Comparison of ENCODE assay signal across 1 cellular context in genomic region chr1:111755321-111756123, GRCh38.
TF ChIP-seq lines count a peak whose summit lies in the region.

DDX20 (plus strand) TSS chr1:111755901; CDS start chr1:111755925, 24 bp downstream.

TF ChIP-seq in K562, 482 proteins besides CTCF, POLR2A, EP300 and RAD21 (continued from another document and continues in another):
- peak; percentile 59; the same call in 1 of the 2 replicates for TF ChIP-seq CC2D1A (IDR thresholded peaks at IDR 0.05)
- peak; percentile 94 for TF ChIP-seq RB1 (IDR thresholded peaks at IDR 0.05; ENCODE audit: low read depth)
- no peak for TF ChIP-seq THRA (IDR thresholded peaks at IDR 0.05)
- peak; percentile 94 for TF ChIP-seq MTA3 (IDR thresholded peaks at IDR 0.05; ENCODE audit: borderline replicate concordance)
- no peak for TF ChIP-seq ZBTB43 (CRISPR knock-in tag; IDR thresholded peaks at IDR 0.05)
- TF ChIP-seq ZNF134 (CRISPR knock-in tag; conservative IDR thresholded peaks at IDR 0.05) = 0 out of 2 replicates have a peak, but pooled peaks have one; percentile 6
- 0 out of 2 replicates have a peak, but pooled peaks have one; percentile 7 for TF ChIP-seq TCFL5 (CRISPR knock-in tag; conservative IDR thresholded peaks at IDR 0.05)
- no peak for TF ChIP-seq SNIP1 (IDR thresholded peaks at IDR 0.05; ENCODE audit: low read depth)
- TF ChIP-seq SIRT6 (IDR thresholded peaks at IDR 0.05; ENCODE audit: low read depth, low read length) = no peak
- peak; percentile 95 for TF ChIP-seq RBFOX2 (IDR thresholded peaks at IDR 0.05; ENCODE audit: low read depth, low read length)
- peak; percentile 6 for TF ChIP-seq RBM25 (IDR thresholded peaks at IDR 0.05; ENCODE audit: low read depth, low read length, severe bottlenecking)
- no peak for TF ChIP-seq ZNF140 (CRISPR knock-in tag; IDR thresholded peaks at IDR 0.05)
- TF ChIP-seq NCOA1 (IDR thresholded peaks at IDR 0.05; ENCODE audit: low read depth) = peak; percentile 14; the same call in 1 of the 2 replicates
- TF ChIP-seq BRD4 (IDR thresholded peaks at IDR 0.05) = no peak
- TF ChIP-seq CXXC5 (CRISPR knock-in tag; IDR thresholded peaks at IDR 0.05) = peak; percentile 97
- peak; percentile 51; the same call in 1 of the 2 replicates for TF ChIP-seq ATF2 (CRISPR knock-in tag; IDR thresholded peaks at IDR 0.05)
- TF ChIP-seq TOE1 (IDR thresholded peaks at IDR 0.05; ENCODE audit: borderline replicate concordance) = peak; percentile 78; the same call in 1 of the 2 replicates
- no peak for TF ChIP-seq TOE1 (CRISPR knock-in tag; IDR thresholded peaks at IDR 0.05; ENCODE audit: borderline replicate concordance, low read depth)
- peak; percentile 74; the same call in 1 of the 2 replicates for TF ChIP-seq ZBTB33 (CRISPR knock-in tag; IDR thresholded peaks at IDR 0.05)
- peak; percentile 59; the same call in 1 of the 2 replicates for TF ChIP-seq NFIC (IDR thresholded peaks at IDR 0.05)
- TF ChIP-seq XRCC3 (IDR thresholded peaks at IDR 0.05) = no peak
- 0 out of 2 replicates have a peak, but pooled peaks have one; percentile 9 for TF ChIP-seq NFE2 (IDR thresholded peaks at IDR 0.05; ENCODE audit: low read depth)
- 0 out of 2 replicates have a peak, but pooled peaks have one; percentile 20 for TF ChIP-seq HMBOX1 (IDR thresholded peaks at IDR 0.05)
- TF ChIP-seq CTBP1 (IDR thresholded peaks at IDR 0.05; ENCODE audit: borderline replicate concordance) = peak; percentile 97
- TF ChIP-seq UBTF (IDR thresholded peaks at IDR 0.05; ENCODE audit: borderline replicate concordance in 1 of 2, low read depth in 2 of 2, low read length in 2 of 2) = peak in 1 of 2 experiments; percentile 64; a peak in 2 of 4 replicates
- TF ChIP-seq ZNF239 (CRISPR knock-in tag; IDR thresholded peaks at IDR 0.05) = no peak
- TF ChIP-seq THRB (CRISPR knock-in tag; conservative IDR thresholded peaks at IDR 0.05) = peak; percentile 62; the same call in 1 of the 2 replicates
- peak; percentile 2; the same call in 1 of the 2 replicates for TF ChIP-seq RREB1 (CRISPR knock-in tag; IDR thresholded peaks at IDR 0.05)
- peak; percentile 54; the same call in 1 of the 2 replicates for TF ChIP-seq SMARCE1 (IDR thresholded peaks at IDR 0.05)
- no peak for TF ChIP-seq CREB5 (CRISPR knock-in tag; IDR thresholded peaks at IDR 0.05)
- TF ChIP-seq GABPB2 (CRISPR knock-in tag; conservative IDR thresholded peaks at IDR 0.05) = no peak
- no peak; the same call in 1 of the 2 replicates for TF ChIP-seq FOXP4 (CRISPR knock-in tag; IDR thresholded peaks at IDR 0.05; ENCODE audit: borderline replicate concordance)
- peak in 1 of 2 experiments; percentile 76; a peak in 1 of 3 replicates for TF ChIP-seq CBX3 (IDR thresholded peaks at IDR 0.05; ENCODE audit: borderline replicate concordance in 1 of 2, low read length in 2 of 2)
- TF ChIP-seq HNRNPL (IDR thresholded peaks at IDR 0.05; ENCODE audit: low read depth, low read length) = peak; percentile 93; the same call in 1 of the 2 replicates
- peak; percentile 91 for TF ChIP-seq TBP (optimal IDR thresholded peaks at IDR 0.05; ENCODE audit: low read depth, low read length)
- TF ChIP-seq MYNN (IDR thresholded peaks at IDR 0.05) = peak; percentile 52
- TF ChIP-seq MYNN (CRISPR knock-in tag; IDR thresholded peaks at IDR 0.05) = no peak
- peak in 1 of 2 experiments; percentile 59; a peak in 1 of 4 replicates for TF ChIP-seq ETV6 (IDR thresholded peaks at IDR 0.05; ENCODE audit: borderline replicate concordance in 1 of 2, low read depth in 2 of 2, low read length in 1 of 2)
- TF ChIP-seq ETV6 (CRISPR knock-in tag; IDR thresholded peaks at IDR 0.05; ENCODE audit: borderline replicate concordance) = 0 out of 2 replicates have a peak, but pooled peaks have one; percentile 65
- no peak for TF ChIP-seq ERF (CRISPR knock-in tag; IDR thresholded peaks at IDR 0.05)
